ENCODE assay signal across 16 cellular contexts in genomic region chr10:91604462-91604935, GRCh38. TPM values are rescaled to one million over a fixed set of nuclear protein-coding genes. Genes with fewer than 3 reads are reported as not detected.
DNase-seq lines count a peak whose midpoint lies in the region; ATAC-seq, FAIRE-seq and TF ChIP-seq lines count a peak whose summit lies in the region.
"Had no signal": no experiment of that assay in that cellular context is flagged by ENCODE, and none has a peak within 500 bp of the region (broad histone marks: within the 10 kb centered on the region; RNA-seq: fewer than 3 reads in every experiment).

No MANE protein-coding gene starts in this region.

- TF ChIP-seq POLR2A in endothelial cell of umbilical vein (IDR thresholded peaks at IDR 0.05; ENCODE audit: low read depth, low read length) (no peak), uterus (IDR thresholded peaks at IDR 0.05) (no peak)

- FAIRE-seq in endothelial cell of umbilical vein (lab: Jason Lieb, UNC), result peak; percentile 90
- FAIRE-seq: GM12892 had no signal

- H3K4me1 ChIP-seq in left ventricle myocardium inferior, result peaks cover 41% of the 10 kb centered on the region
- H3K4me1 ChIP-seq in endothelial cell of umbilical vein (ENCODE audit: control insufficient read depth, extremely low read depth, insufficient read depth, low read length), result peaks cover 27% of the 10 kb centered on the region
- H3K4me1 ChIP-seq in uterus, result peaks cover 0 to 5% of the 10 kb centered on the region in 2 donors

- H3K27me3 ChIP-seq in left ventricle myocardium inferior (ENCODE audit: low read depth), result no peaks in the 10 kb centered on the region
- no peaks in the 10 kb centered on the region for H3K27me3 ChIP-seq in endothelial cell of umbilical vein (ENCODE audit: control insufficient read depth in 2 of 2, insufficient read depth in 2 of 2, low read length in 2 of 2)
- H3K27me3 ChIP-seq in uterus, result no peaks in the 10 kb centered on the region

- no peaks in the 10 kb centered on the region for H3K9me1 ChIP-seq in endothelial cell of umbilical vein (replicated peaks; ENCODE audit: control insufficient read depth, extremely low read depth, insufficient read depth, low read length)

- H3K36me3 Mint-ChIP-seq in activated T-helper 2 cell treated with anti-CD3 and anti-CD28 coated beads, Interferon-gamma antibody, Interleukin-2, Interleukin-4, amounts not matched to agents 10 μg/mL and 5 μg/mL and 100 μg/mL, durations not matched to agents 14 hours and 24 hours and 36 hours (ENCODE audit: low read depth), result no peaks in the 10 kb centered on the region

- H3K27ac ChIP-seq in left ventricle myocardium inferior (replicated peaks) (peak overlapping the region; percentile 13), endothelial cell of umbilical vein (ENCODE audit: insufficient read depth, low read depth, low read length) (peak overlapping the region; percentile 78), uterus (peak overlapping the region; percentile 62 to 78)

- POLR2A ChIA-PET in endothelial cell of umbilical vein (lab: Charles Lee), result interaction anchor here (0.7 to 1.9 kb wide), 3 partner anchors 9 to 31 kb away, joined by 3 to 9 read pairs (median 5); partner anchors contain the start of gene PPP1R3C

- H3K79me2 ChIP-seq in endothelial cell of umbilical vein (ENCODE audit: control insufficient read depth, insufficient read depth, low read length), result no peaks in the 10 kb centered on the region

- H3K27me3 Mint-ChIP-seq in activated T-helper 2 cell treated with anti-CD3 and anti-CD28 coated beads, Interferon-gamma antibody, Interleukin-2, Interleukin-4, amounts not matched to agents 10 μg/mL and 5 μg/mL and 100 μg/mL, durations not matched to agents 14 hours and 24 hours and 36 hours (ENCODE audit: low read depth), result no peaks in the 10 kb centered on the region
- H3K27me3 Mint-ChIP-seq: dendritic cell treated with granulocyte-macrophage colony-stimulating factor and Interleukin-4, amounts not matched to agents 40 ng/mL and 50 ng/mL, for 4 days had no signal

- intact Hi-C loops in left ventricle myocardium inferior (cut with micrococcal nuclease), result no loop called here
- intact Hi-C loops in Right ventricle myocardium inferior (cut with DNase I), result no loop called here
- intact Hi-C loops in endothelial cell of umbilical vein (cut with micrococcal nuclease), result loop anchor here (1.0 kb wide), 1 partner anchor 8 kb away; no protein-coding TSS in a partner anchor
- intact Hi-C loops in uterus (cut with DNase I; ENCODE audit: low total_unique reads), result no loop called here
- intact Hi-C loops in activated T-helper 2 cell treated with anti-CD3 and anti-CD28 coated beads, Interferon-gamma antibody, Interleukin-2, Interleukin-4, amounts not matched to agents 10 μg/mL and 5 μg/mL and 100 μg/mL, durations not matched to agents 14 hours and 24 hours and 36 hours (cut with micrococcal nuclease), result no loop called here

- H3K9ac ChIP-seq in endothelial cell of umbilical vein (replicated peaks; ENCODE audit: extremely low read depth, insufficient read depth, low read length), result no peak overlapping the region

- peaks cover 13% of the 10 kb centered on the region for H3K9me3 ChIP-seq in left ventricle myocardium inferior (replicated peaks)
- H3K9me3 ChIP-seq in endothelial cell of umbilical vein (replicated peaks; ENCODE audit: control insufficient read depth, insufficient read depth, low read length), result peaks cover 2% of the 10 kb centered on the region
- H3K9me3 ChIP-seq in uterus, result no peaks in the 10 kb centered on the region

- peak overlapping the region; percentile 70 for H3K4me2 ChIP-seq in endothelial cell of umbilical vein (ENCODE audit: insufficient read depth, low read length)

- no peak overlapping the region for H3K4me3 ChIP-seq in left ventricle myocardium inferior
- H3K4me3 ChIP-seq in endothelial cell of umbilical vein (replicated peaks in 1 of 3; ENCODE audit: insufficient read depth in 1 of 3, low read depth in 1 of 3, low read length in 3 of 3), result no peak overlapping the region
- H3K4me3 ChIP-seq in uterus, result no peak overlapping the region

- peaks cover 12% of the 10 kb centered on the region for H3K9me3 Mint-ChIP-seq in activated T-helper 2 cell treated with anti-CD3 and anti-CD28 coated beads, Interferon-gamma antibody, Interleukin-2, Interleukin-4, amounts not matched to agents 10 μg/mL and 5 μg/mL and 100 μg/mL, durations not matched to agents 14 hours and 24 hours and 36 hours

- H3K27ac Mint-ChIP-seq in activated T-helper 2 cell treated with anti-CD3 and anti-CD28 coated beads, Interferon-gamma antibody, Interleukin-2, Interleukin-4, amounts not matched to agents 10 μg/mL and 5 μg/mL and 100 μg/mL, durations not matched to agents 14 hours and 24 hours and 36 hours, result no peak overlapping the region
- H3K27ac Mint-ChIP-seq: activated T-helper 1 cell treated with anti-CD3 and anti-CD28 coated beads, Interleukin-12 subunit alpha, Interleukin-12 subunit beta, Interleukin-2, Interleukin-4 antibody, amounts not matched to agents 30 ng/mL and 10 ng/mL and 1 ng/mL, durations not matched to agents 14 hours and 24 hours and 36 hours; dendritic cell treated with granulocyte-macrophage colony-stimulating factor and Interleukin-4, amounts not matched to agents 40 ng/mL and 50 ng/mL, for 4 days; naive thymus-derived CD8-positive, alpha-beta T cell had no signal

- H3K4me3 Mint-ChIP-seq in activated T-helper 2 cell treated with anti-CD3 and anti-CD28 coated beads, Interferon-gamma antibody, Interleukin-2, Interleukin-4, amounts not matched to agents 10 μg/mL and 5 μg/mL and 100 μg/mL, durations not matched to agents 14 hours and 24 hours and 36 hours (ENCODE audit: low read depth), result no peak overlapping the region
- H3K4me3 Mint-ChIP-seq: activated T-helper 1 cell treated with anti-CD3 and anti-CD28 coated beads, Interleukin-12 subunit alpha, Interleukin-12 subunit beta, Interleukin-2, Interleukin-4 antibody, amounts not matched to agents 30 ng/mL and 10 ng/mL and 1 ng/mL, durations not matched to agents 14 hours and 24 hours and 36 hours; dendritic cell treated with granulocyte-macrophage colony-stimulating factor and Interleukin-4, amounts not matched to agents 40 ng/mL and 50 ng/mL, for 4 days; naive thymus-derived CD8-positive, alpha-beta T cell had no signal

- DNase-seq in left ventricle myocardium inferior (no peak), Right ventricle myocardium inferior (ENCODE audit: missing footprints) (no peak), endothelial cell of umbilical vein (ENCODE audit: low read depth, low spot score) (peak; percentile 95), myocyte (ENCODE audit: low read depth) (peak; percentile 49), uterus (no peak), DMS 273 treated with DMSO at 0.1 percent for 48 hours (lab: John Stamatoyannopoulos, UW) (no peak), RPMI8226 (no peak)
- no peak for DNase-seq in activated T-helper 2 cell treated with anti-CD3 and anti-CD28 coated beads, Interferon-gamma antibody, Interleukin-2, Interleukin-4, amounts not matched to agents 10 μg/mL and 5 μg/mL and 100 μg/mL, durations not matched to agents 14 hours and 24 hours and 36 hours (ENCODE audit: low spot score)
- DNase-seq: activated CD4-positive, alpha-beta T cell treated with anti-CD3 and anti-CD28 coated beads for 1 hour; DMS79 treated with DMSO at 0.1 percent for 48 hours; naive thymus-derived CD8-positive, alpha-beta T cell; SHP77 treated with DMSO at 0.1 percent for 48 hours; stimulated activated naive CD4-positive, alpha-beta T cell had no signal

- no peak for ATAC-seq in Right ventricle myocardium inferior
- ATAC-seq: naive thymus-derived CD8-positive, alpha-beta T cell had no signal

- TF ChIP-seq CTCF in left ventricle myocardium inferior (IDR thresholded peaks at IDR 0.05; ENCODE audit: borderline replicate concordance), result peak; percentile 21
- peak in 1 of 2 donors; percentile 26 for TF ChIP-seq CTCF in endothelial cell of umbilical vein (IDR thresholded peaks at IDR 0.05; ENCODE audit: extremely low read depth in 1 of 2, insufficient read depth in 1 of 2, low read depth in 1 of 2, low read length in 2 of 2)
- TF ChIP-seq CTCF in uterus (IDR thresholded peaks at IDR 0.05), result peak in 2 of 4 experiments; percentile 12 to 15

- H3K36me3 ChIP-seq in left ventricle myocardium inferior (no peaks in the 10 kb centered on the region), endothelial cell of umbilical vein (ENCODE audit: control insufficient read depth in 2 of 2, extremely low read depth in 1 of 2, insufficient read depth in 2 of 2, low read length in 2 of 2) (no peaks in the 10 kb centered on the region), uterus (no peaks in the 10 kb centered on the region)

- CTCF ChIA-PET in endothelial cell of umbilical vein (lab: Charles Lee), result interaction anchor here (0.8 to 1.9 kb wide), 8 partner anchors 9 to 52 kb away, joined by 3 to 10 read pairs (median 4); partner anchors contain the start of gene PPP1R3C

- no TSS peak for BruUV-seq in endothelial cell of umbilical vein (replicated peaks; lab: Mats Ljungman, UMichigan)

- dilution Hi-C loops in endothelial cell of umbilical vein (cut with MboI; ENCODE audit: extremely low pct_ligation_motif_present, low sequenced_read_pairs), result no loop called here

- no peaks in the 10 kb centered on the region for H4K20me1 ChIP-seq in endothelial cell of umbilical vein (replicated peaks; ENCODE audit: control insufficient read depth, extremely low read depth, insufficient read depth, low read length)

- no peak overlapping the region for H2AFZ ChIP-seq in endothelial cell of umbilical vein (ENCODE audit: low read depth, low read length)

- H3K4me1 Mint-ChIP-seq in activated T-helper 2 cell treated with anti-CD3 and anti-CD28 coated beads, Interferon-gamma antibody, Interleukin-2, Interleukin-4, amounts not matched to agents 10 μg/mL and 5 μg/mL and 100 μg/mL, durations not matched to agents 14 hours and 24 hours and 36 hours (ENCODE audit: low read depth), result no peaks in the 10 kb centered on the region
- H3K4me1 Mint-ChIP-seq: naive thymus-derived CD8-positive, alpha-beta T cell had no signal

RNA-seq across cellular contexts. Expression of gene PPP1R3C, which starts 28.4 kb away (rescaled TPM):
- total RNA-seq in left ventricle myocardium inferior (236 TPM), Right ventricle myocardium inferior (137 TPM), endothelial cell of umbilical vein (0.74 and 1.6 TPM in 2 replicates), myocyte (136 and 154 TPM in 2 replicates), uterus (10 to 100 TPM; 19.7 to 55.2 (median 25.5) TPM)
- 2.0 TPM in 2 replicates for polyA plus RNA-seq in endothelial cell of umbilical vein
- polyA plus RNA-seq in endothelial cell of umbilical vein (2011; cell fraction: cytosol; rRNA removed), result 1.4 and 2.1 TPM in 2 replicates
- polyA plus RNA-seq in endothelial cell of umbilical vein (2011; cell fraction: nucleus; rRNA removed), result 1.1 and 2.0 TPM in 2 replicates
- 4.7 and 10.1 TPM in 2 replicates for polyA plus RNA-seq in endothelial cell of umbilical vein (2012)
- polyA minus RNA-seq in endothelial cell of umbilical vein, result 6.1 and 7.6 TPM in 2 replicates
- polyA minus RNA-seq in endothelial cell of umbilical vein (2011; cell fraction: cytosol; rRNA and poly(A)+ RNA removed), result 8.5 TPM
- 2.8 and 2.9 TPM in 2 replicates for polyA minus RNA-seq in endothelial cell of umbilical vein (2011; cell fraction: nucleus; rRNA and poly(A)+ RNA removed)
- polyA plus RNA-seq in myocyte (2012), result 46.9 TPM
- 0.14 and 0.21 TPM in 2 replicates for total RNA-seq in activated T-helper 2 cell treated with anti-CD3 and anti-CD28 coated beads, Interferon-gamma antibody, Interleukin-2, Interleukin-4, amounts not matched to agents 10 μg/mL and 5 μg/mL and 100 μg/mL, durations not matched to agents 14 hours and 24 hours and 36 hours
- total RNA-seq: activated T-helper 1 cell treated with anti-CD3 and anti-CD28 coated beads, Interleukin-12 subunit alpha, Interleukin-12 subunit beta, Interleukin-2, Interleukin-4 antibody, amounts not matched to agents 30 ng/mL and 10 ng/mL and 1 ng/mL, durations not matched to agents 14 hours and 24 hours and 36 hours; naive thymus-derived CD8-positive, alpha-beta T cell had no signal
- polyA plus RNA-seq: naive thymus-derived CD8-positive, alpha-beta T cell had no signal

Comparison
In these comparisons a context has a peak if more than half of its experiments do, and no peak if none do; other contexts are left out.
1. DNase-seq: peak in endothelial cell of umbilical vein (single experiment) and myocyte (single experiment); none in left ventricle myocardium inferior (single experiment), Right ventricle myocardium inferior (single experiment), uterus (0 of 2), activated T-helper 2 cell treated with anti-CD3 and anti-CD28 coated beads, Interferon-gamma antibody, Interleukin-2, Interleukin-4, amounts not matched to agents 10 μg/mL and 5 μg/mL and 100 μg/mL, durations not matched to agents 14 hours and 24 hours and 36 hours (single experiment), DMS 273 treated with DMSO at 0.1 percent for 48 hours (single experiment) and RPMI8226 (single experiment).
2. H3K27ac ChIP-seq: peak in every context shown above with its lines; median percentile 78 in endothelial cell of umbilical vein; 70 in uterus; 13 in left ventricle myocardium inferior.